8 cellular contexts compared by ENCODE assay signal in the genomic region with DNA sequence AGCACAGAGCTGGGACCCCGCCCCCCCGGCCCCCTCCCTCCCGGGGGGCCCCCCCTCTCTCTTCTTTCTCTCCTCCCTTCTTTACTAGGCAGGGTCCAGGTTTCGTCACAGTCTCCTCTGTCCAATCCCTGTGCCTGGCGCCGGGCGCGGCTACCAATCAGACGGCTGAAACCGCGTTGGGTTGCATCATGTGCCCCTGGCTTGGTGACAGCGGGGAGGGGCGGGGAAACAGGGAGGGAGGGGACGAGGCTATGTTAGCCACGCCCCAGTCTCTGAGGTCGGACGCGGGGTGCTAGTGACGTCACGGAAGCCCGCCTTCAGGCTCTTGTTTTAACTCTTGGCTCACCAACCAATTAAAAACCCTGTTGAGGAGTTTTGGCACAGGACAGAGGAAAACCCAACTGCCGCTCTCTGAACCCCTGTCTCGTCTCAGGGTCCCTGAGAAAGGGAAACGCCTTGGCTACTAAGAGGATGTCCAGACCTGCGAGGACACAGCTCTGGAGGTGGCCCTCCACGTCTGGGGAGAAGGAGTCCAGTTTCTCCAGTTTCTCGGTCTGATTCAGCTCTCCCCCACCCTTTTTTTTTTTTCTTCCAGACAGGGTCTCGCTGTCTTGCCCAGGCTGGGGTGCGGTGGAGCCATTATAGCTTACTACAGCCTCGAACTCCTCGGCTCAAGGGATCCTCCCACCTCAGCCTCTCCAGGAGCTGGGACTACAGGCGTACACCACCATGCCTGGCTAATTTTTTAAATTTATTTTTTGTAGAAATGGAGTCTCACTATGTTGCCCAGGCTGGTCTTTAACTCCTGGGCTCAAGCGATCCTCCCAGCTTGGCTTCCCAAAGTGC. TPM values are rescaled to one million over a fixed set of nuclear protein-coding genes. Genes with fewer than 3 reads are reported as not detected.
DNase-seq lines count a peak whose midpoint lies in the region; ATAC-seq and TF ChIP-seq lines count a peak whose summit lies in the region.

No MANE protein-coding gene starts in this region.

- H3K9me3 Mint-ChIP-seq in natural killer cell treated with Interleukin-12 subunit alpha and Interleukin-12 subunit beta and Interleukin-15 and Interleukin-18, amount 100 ng/mL, for 72 hours: no peaks in the 10 kb centered on the region

- peak overlapping the region; percentile 90 for H3K4me2 ChIP-seq in MM.1S (ENCODE audit: low read depth, low read length)

- H3K4me3 Mint-ChIP-seq in natural killer cell treated with Interleukin-12 subunit alpha and Interleukin-12 subunit beta and Interleukin-15 and Interleukin-18, amount 100 ng/mL, for 72 hours: peak overlapping the region; percentile 92

- peak overlapping the region; percentile 33; the same call in 1 of the 2 replicates for H2AFZ ChIP-seq in MM.1S (ENCODE audit: low read length)

- H4K20me1 ChIP-seq in MM.1S (ENCODE audit: insufficient read depth, low read length): no peaks in the 10 kb centered on the region

- H3K4me1 Mint-ChIP-seq in natural killer cell treated with Interleukin-12 subunit alpha and Interleukin-12 subunit beta and Interleukin-15 and Interleukin-18, amount 100 ng/mL, for 72 hours (ENCODE audit: low read depth in 2 of 2): peaks cover 33 to 36% of the 10 kb centered on the region in 2 donors

- H3K27me3 ChIP-seq in HAP-1 (ENCODE audit: low read depth): no peaks in the 10 kb centered on the region
- no peaks in the 10 kb centered on the region for H3K27me3 ChIP-seq in MM.1S (replicated peaks; ENCODE audit: insufficient read depth, low read length)

- H3K27ac ChIP-seq in MM.1S (ENCODE audit: low read length): peak overlapping the region; percentile 93

- no peaks in the 10 kb centered on the region for H3K9me2 ChIP-seq in MM.1S (replicated peaks; ENCODE audit: insufficient read depth, low read length)

- peaks cover 39% of the 10 kb centered on the region for H3F3A ChIP-seq in MM.1S (ENCODE audit: insufficient read depth, low read length)

- peaks cover 14% of the 10 kb centered on the region for H3K36me3 ChIP-seq in HAP-1 (replicated peaks)
- H3K36me3 ChIP-seq in MM.1S (replicated peaks; ENCODE audit: insufficient read depth, low read length): peaks cover 3% of the 10 kb centered on the region; the same call in 1 of the 2 replicates

- in situ Hi-C loops in HAP-1 (cut with MboI; ENCODE audit: low sequenced_read_pairs): loop anchor here (5.0 kb wide), 1 partner anchor 95 kb away; no protein-coding TSS in a partner anchor

- H3K36me3 Mint-ChIP-seq in natural killer cell treated with Interleukin-12 subunit alpha and Interleukin-12 subunit beta and Interleukin-15 and Interleukin-18, amount 100 ng/mL, for 72 hours: no peaks in the 10 kb centered on the region

- H3K9me3 ChIP-seq in HAP-1 (no peaks in the 10 kb centered on the region), MM.1S (replicated peaks; ENCODE audit: insufficient read depth, low read length) (no peaks in the 10 kb centered on the region)

- peaks cover 49% of the 10 kb centered on the region for H3K4me1 ChIP-seq in HAP-1
- peaks cover 24% of the 10 kb centered on the region for H3K4me1 ChIP-seq in MM.1S (ENCODE audit: low read length)

- H3K4me3 ChIP-seq in HAP-1 (peak overlapping the region; percentile 80), MM.1S (ENCODE audit: low read length) (peak overlapping the region; percentile 100)

- peaks cover 61% of the 10 kb centered on the region for H3K79me2 ChIP-seq in MM.1S (ENCODE audit: low read length)

- peak overlapping the region; percentile 94 for H3K9ac ChIP-seq in MM.1S (ENCODE audit: low read length)

- peaks cover 18 to 26% of the 10 kb centered on the region in 2 donors for H3K27me3 Mint-ChIP-seq in natural killer cell treated with Interleukin-12 subunit alpha and Interleukin-12 subunit beta and Interleukin-15 and Interleukin-18, amount 100 ng/mL, for 72 hours

- no peak for TF ChIP-seq CTCF in MM.1S (IDR thresholded peaks at IDR 0.05; ENCODE audit: low read length)

- peak overlapping the region; percentile 60 to 76 for H3K27ac Mint-ChIP-seq in natural killer cell treated with Interleukin-12 subunit alpha and Interleukin-12 subunit beta and Interleukin-15 and Interleukin-18, amount 100 ng/mL, for 72 hours

- DNase-seq in EL: peak; percentile 100
- DNase-seq in HAP-1 (ENCODE audit: low spot score in 2 of 2): peak; percentile 100
- peak; percentile 100 for DNase-seq in MM.1S
- peak; percentile 97 for DNase-seq in SIG-M5 (lab: John Stamatoyannopoulos, UW)
- peak; percentile 93 for DNase-seq in activated gamma-delta T cell treated with Interleukin-2 at 50 U/mL for 16 hours
- peak; percentile 99 for DNase-seq in fibroblast of the conjunctiva (ENCODE audit: low read depth)
- DNase-seq in natural killer cell treated with Interleukin-12 subunit alpha and Interleukin-12 subunit beta and Interleukin-15 and Interleukin-18, amount 100 ng/mL, for 72 hours (ENCODE audit: low spot score): peak; percentile 97
- peak; percentile 89 to 97 (median 94) for DNase-seq in stimulated activated naive CD4-positive, alpha-beta T cell (lab: John Stamatoyannopoulos, UW)

- peak; percentile 87 to 92 for ATAC-seq in natural killer cell treated with Interleukin-12 subunit alpha and Interleukin-12 subunit beta and Interleukin-15 and Interleukin-18, amount 100 ng/mL, for 72 hours

RNA-seq across cellular contexts. Expression of a gene that starts 0.4 kb away (rescaled TPM):
- under 1 TPM in 1 of 2 donors, not detected in 1; 0.73 TPM for total RNA-seq in natural killer cell treated with Interleukin-12 subunit alpha and Interleukin-12 subunit beta and Interleukin-15 and Interleukin-18, amount 100 ng/mL, for 72 hours

RNA-seq across cellular contexts. Expression of a gene that starts 4.4 kb away (rescaled TPM):
- total RNA-seq in natural killer cell treated with Interleukin-12 subunit alpha and Interleukin-12 subunit beta and Interleukin-15 and Interleukin-18, amount 100 ng/mL, for 72 hours: not detected

RNA-seq across cellular contexts. Expression of a gene that starts 5.1 kb away (rescaled TPM):
- total RNA-seq in natural killer cell treated with Interleukin-12 subunit alpha and Interleukin-12 subunit beta and Interleukin-15 and Interleukin-18, amount 100 ng/mL, for 72 hours: under 1 TPM; 0.17 to 0.39 TPM

RNA-seq across cellular contexts. Expression of a gene that starts 18.2 kb away (rescaled TPM):
- total RNA-seq in natural killer cell treated with Interleukin-12 subunit alpha and Interleukin-12 subunit beta and Interleukin-15 and Interleukin-18, amount 100 ng/mL, for 72 hours: 1 to 10 TPM; 3.9 to 8.0 TPM

Comparison
In these comparisons a context has a peak if more than half of its experiments do, and no peak if none do; other contexts are left out.
1. Peak in every context shown above with its lines: DNase-seq, ATAC-seq, H3K4me3 ChIP-seq and H3K27ac ChIP-seq.